Comparison of ENCODE assay signal across 8 cellular contexts in genomic region chr1:16243936-16244649, GRCh38. TPM values are rescaled to one million over a fixed set of nuclear protein-coding genes. Genes with fewer than 3 reads are reported as not detected.
DNase-seq lines count a peak whose midpoint lies in the region; ATAC-seq and TF ChIP-seq lines count a peak whose summit lies in the region.

No MANE protein-coding gene starts in this region.

- H3K9ac ChIP-seq in endodermal cell (ENCODE audit: extremely low read depth, low read length, poor library complexity, severe bottlenecking), result no peak overlapping the region

- TF ChIP-seq CTCF in endodermal cell (conservative IDR thresholded peaks at IDR 0.05), result peak; percentile 88
- TF ChIP-seq CTCF in mucosa of descending colon (IDR thresholded peaks at IDR 0.05), result peak; percentile 85

- H3K4me1 ChIP-seq in endodermal cell (ENCODE audit: control insufficient read depth, insufficient read depth, low read length), result no peaks in the 10 kb centered on the region
- H3K4me1 ChIP-seq in mucosa of descending colon (ENCODE audit: low read depth), result peaks cover 18% of the 10 kb centered on the region

- H3K27ac ChIP-seq in endodermal cell (ENCODE audit: low read depth, low read length), result no peak overlapping the region

- H3K27me3 ChIP-seq in endodermal cell (ENCODE audit: control insufficient read depth, insufficient read depth, low read length, poor library complexity, severe bottlenecking), result no peaks in the 10 kb centered on the region

- H3K27me3 Mint-ChIP-seq in endodermal cell (ENCODE audit: insufficient read depth), result no peaks in the 10 kb centered on the region

- no peaks in the 10 kb centered on the region for H3K9me3 Mint-ChIP-seq in endodermal cell

- peaks cover 5% of the 10 kb centered on the region for H3K36me3 Mint-ChIP-seq in endodermal cell (ENCODE audit: low read depth)

- 47 to 53% methylated on average over 6 to 8 of the region's 8 CpGs for WGBS in endodermal cell (ENCODE audit: insufficient coverage in 1 of 2, insufficient read length in 1 of 2), 2 experiments

- no peak overlapping the region for H3K4me3 Mint-ChIP-seq in endodermal cell

- H3K36me3 ChIP-seq in endodermal cell (ENCODE audit: control insufficient read depth, insufficient read depth, low read length), result peaks cover 12% of the 10 kb centered on the region
- no peaks in the 10 kb centered on the region for H3K36me3 ChIP-seq in mucosa of descending colon (ENCODE audit: low read depth)

- H3K4me3 ChIP-seq in endodermal cell (ENCODE audit: low read length) (no peak overlapping the region), mucosa of descending colon (no peak overlapping the region)

- ATAC-seq in mucosa of descending colon, result peak; percentile 79
- no peak for ATAC-seq in GM21381 (IDR thresholded peaks at IDR 0.05; ENCODE audit: unreplicated experiment)

- intact Hi-C loops in mucosa of descending colon (cut with DNase I, micrococcal nuclease), result loop anchor here in 1 of 2 donors (10.0 kb wide), 2 partner anchors 49 to 169 kb away; partner anchors contain the start of gene FAM131C

- DNase-seq in COLO829 (ENCODE audit: low spot score) (peak; percentile 85), HT1080 (ENCODE audit: low read depth) (peak; percentile 72), NOMO-1 treated with DMSO at 0.1 percent for 48 hours (lab: John Stamatoyannopoulos, UW; ENCODE audit: unreplicated experiment) (peak; percentile 63), endodermal cell (peak; percentile 95), mucosa of descending colon (peak in 2 of 3 donors; percentile 79 to 89)
- DNase-seq in activated CD8-positive, alpha-beta memory T cell treated with anti-CD3 and anti-CD28 coated beads for 24 hours, result peak; percentile 89
- peak; percentile 55 for DNase-seq in stimulated activated CD8-positive, alpha-beta memory T cell treated with anti-CD3 and anti-CD28 coated beads, Interleukin-4, amount 100 ng/mL, for 24 hours (ENCODE audit: low read depth)

- no peaks in the 10 kb centered on the region for H3K9me3 ChIP-seq in endodermal cell (ENCODE audit: control insufficient read depth, low read length)
- no peaks in the 10 kb centered on the region for H3K9me3 ChIP-seq in mucosa of descending colon

- H3K4me1 Mint-ChIP-seq in endodermal cell, result peaks cover 2% of the 10 kb centered on the region

- H3K27ac Mint-ChIP-seq in endodermal cell, result no peak overlapping the region

RNA-seq across cellular contexts. Expression of gene CPLANE2, which starts 7.1 kb away (rescaled TPM):
- 7.4 and 9.2 TPM in 2 replicates for total RNA-seq in HT1080 (2014; rRNA removed; shearing (Covaris generic))
- 5.2 and 9.3 TPM in 2 replicates for polyA plus RNA-seq in HT1080 (2015; cell fraction: cytosol; rRNA removed)
- 2.7 and 4.6 TPM in 2 replicates for polyA plus RNA-seq in HT1080 (2015; cell fraction: nucleus; rRNA removed)
- total RNA-seq in endodermal cell, result 10 to 100 TPM in 1 of 2 donors, 1 to 10 TPM in 1; 9.6 to 10.3 TPM
- 7.5 TPM for polyA plus RNA-seq in endodermal cell (2013, experiment 1 of 2)
- 6.0 TPM for polyA plus RNA-seq in endodermal cell (2013, experiment 2 of 2)
- 1 to 10 TPM; 5.3 to 9.9 (median 5.9) TPM for total RNA-seq in mucosa of descending colon

RNA-seq across cellular contexts. Expression of gene ARHGEF19, which starts 31.6 kb away (rescaled TPM):
- total RNA-seq in HT1080 (2014; rRNA removed; shearing (Covaris generic)), result not detected in 2 replicates
- polyA plus RNA-seq in HT1080 (2015; cell fraction: cytosol; rRNA removed), result not detected in 2 replicates
- not detected in 2 replicates for polyA plus RNA-seq in HT1080 (2015; cell fraction: nucleus; rRNA removed)
- total RNA-seq in endodermal cell (10 to 100 TPM; 14.8 to 17.5 TPM), mucosa of descending colon (10 to 100 TPM in 1 of 3 donors, 1 to 10 TPM in 2; 5.3 to 13.3 (median 9.0) TPM)
- polyA plus RNA-seq in endodermal cell (2013, experiment 1 of 2), result 10.2 TPM
- polyA plus RNA-seq in endodermal cell (2013, experiment 2 of 2), result 10.8 TPM
